Comparison of ENCODE assay signal across 10 cellular contexts in genomic region chr1:117171900-117172501, GRCh38. TPM values are rescaled to one million over a fixed set of nuclear protein-coding genes. Genes with fewer than 3 reads are reported as not detected.
DNase-seq lines count a peak whose midpoint lies in the region; ATAC-seq and TF ChIP-seq lines count a peak whose summit lies in the region.
"Had no signal": no experiment of that assay in that cellular context is flagged by ENCODE, and none has a peak within 500 bp of the region (broad histone marks: within the 10 kb centered on the region; RNA-seq: fewer than 3 reads in every experiment).

No MANE protein-coding gene starts in this region.

- TF ChIP-seq CTCF in upper lobe of right lung (IDR thresholded peaks at IDR 0.05) (no peak), HFFc6 (IDR thresholded peaks at IDR 0.05) (no peak), endothelial cell (IDR thresholded peaks at IDR 0.05; ENCODE audit: unreplicated experiment) (no peak)

- no peaks in the 10 kb centered on the region for H3K36me3 ChIP-seq in upper lobe of right lung

- H3K27me3 ChIP-seq in upper lobe of right lung: no peaks in the 10 kb centered on the region

- no peak overlapping the region for H3K27ac ChIP-seq in upper lobe of right lung

- ATAC-seq in left lobe of liver (peak; percentile 99), upper lobe of right lung (peak; percentile 74), HG02938 (IDR thresholded peaks at IDR 0.05; ENCODE audit: unreplicated experiment) (no peak)

- H3K9me3 ChIP-seq in upper lobe of right lung: no peaks in the 10 kb centered on the region

- intact Hi-C loops in upper lobe of right lung (cut with DNase I): no loop called here

- DNase-seq in NCI-H748 (lab: John Stamatoyannopoulos, UW; ENCODE audit: unreplicated experiment) (peak; percentile 17), NCI-H748 treated with DMSO at 0.1 percent for 48 hours (lab: John Stamatoyannopoulos, UW) (no peak), cerebellum (ENCODE audit: low spot score) (peak; percentile 70), left lobe of liver (ENCODE audit: low spot score) (peak; percentile 89), upper lobe of right lung (peak; percentile 76), HFFc6 (no peak), endothelial cell (ENCODE audit: low spot score) (no peak)
- DNase-seq: activated B cell treated with CpG ODN at 0.5 μM for 24 hours had no signal

- H3K4me3 ChIP-seq in upper lobe of right lung: no peak overlapping the region

- no peak overlapping the region for H3K27ac Mint-ChIP-seq in HFFc6
- no peak overlapping the region for H3K27ac Mint-ChIP-seq in endothelial cell (ENCODE audit: unreplicated experiment)
- H3K27ac Mint-ChIP-seq: activated B cell treated with CpG ODN at 0.5 μM for 24 hours had no signal

- H3K4me3 Mint-ChIP-seq in HFFc6 (no peak overlapping the region), endothelial cell (ENCODE audit: unreplicated experiment) (no peak overlapping the region)
- H3K4me3 Mint-ChIP-seq: activated B cell treated with CpG ODN at 0.5 μM for 24 hours had no signal

- H3K4me1 ChIP-seq in upper lobe of right lung: no peaks in the 10 kb centered on the region

- H3K4me1 Mint-ChIP-seq in HFFc6 (ENCODE audit: low read depth): peaks cover 18% of the 10 kb centered on the region
- H3K4me1 Mint-ChIP-seq in endothelial cell (ENCODE audit: unreplicated experiment): no peaks in the 10 kb centered on the region
- H3K4me1 Mint-ChIP-seq: activated B cell treated with CpG ODN at 0.5 μM for 24 hours had no signal

- peaks cover 7% of the 10 kb centered on the region for H3K27me3 Mint-ChIP-seq in HFFc6 (ENCODE audit: insufficient read depth)
- H3K27me3 Mint-ChIP-seq in endothelial cell (ENCODE audit: unreplicated experiment): no peaks in the 10 kb centered on the region
- H3K27me3 Mint-ChIP-seq: activated B cell treated with CpG ODN at 0.5 μM for 24 hours had no signal

- H3K9me3 Mint-ChIP-seq in HFFc6 (no peaks in the 10 kb centered on the region), endothelial cell (ENCODE audit: unreplicated experiment) (no peaks in the 10 kb centered on the region)
- H3K9me3 Mint-ChIP-seq: activated B cell treated with CpG ODN at 0.5 μM for 24 hours had no signal

- H3K36me3 Mint-ChIP-seq in HFFc6 (ENCODE audit: low read depth) (no peaks in the 10 kb centered on the region), endothelial cell (ENCODE audit: low read depth, unreplicated experiment) (no peaks in the 10 kb centered on the region)

RNA-seq across cellular contexts. Expression of gene VTCN1, which starts 38.7 kb away (rescaled TPM):
- total RNA-seq in cerebellum: 0.36 TPM
- total RNA-seq in left lobe of liver: 0.38 TPM
- not detected for total RNA-seq in upper lobe of right lung
- not detected for total RNA-seq in HFFc6 (2021; fragmentation: NEBNext Ultra II Directional; extraction: Animal tissue kit (Norgen Biotek cat#: 25700))
- total RNA-seq in endothelial cell (ENCODE audit: unreplicated experiment): 0.23 TPM
- total RNA-seq: activated B cell treated with CpG ODN at 0.5 μM for 24 hours, myocyte had no signal

RNA-seq across cellular contexts. Expression of gene TRIM45, which starts 50.5 kb away (rescaled TPM):
- total RNA-seq in cerebellum: 7.6 TPM
- total RNA-seq in left lobe of liver: 0.73 TPM
- total RNA-seq in upper lobe of right lung: 1.7 TPM
- 1 to 10 TPM; 2.1 to 4.4 (median 3.6) TPM for total RNA-seq in HFFc6 (2021; fragmentation: NEBNext Ultra II Directional; extraction: Animal tissue kit (Norgen Biotek cat#: 25700))
- total RNA-seq in endothelial cell (ENCODE audit: unreplicated experiment): 7.0 TPM

Comparison
In these comparisons a context has a peak if more than half of its experiments do, and no peak if none do; other contexts are left out.
1. DNase-seq: peak in NCI-H748 (single experiment), cerebellum (single experiment), left lobe of liver (single experiment) and upper lobe of right lung (single experiment); none in NCI-H748 treated with DMSO at 0.1 percent for 48 hours (single experiment), HFFc6 (single experiment) and endothelial cell (single experiment).